Comparison of ENCODE assay signal across 8 cellular contexts in genomic region chr3:96814581-96815567, GRCh38. TPM values are rescaled to one million over a fixed set of nuclear protein-coding genes. Genes with fewer than 3 reads are reported as not detected.
DNase-seq lines count a peak whose midpoint lies in the region; ATAC-seq and TF ChIP-seq lines count a peak whose summit lies in the region.

TSS of gene EPHA6 (plus strand) at chr3:96814594.

- no peaks in the 10 kb centered on the region for H3K27me3 ChIP-seq in aorta (ENCODE audit: control insufficient read depth in 1 of 2, insufficient read depth in 2 of 2, low read length in 1 of 2)
- no peaks in the 10 kb centered on the region for H3K27me3 ChIP-seq in Karpas-422 (ENCODE audit: low read length)

- no peak within 1 kb of the TSS for H3K27ac ChIP-seq in mesodermal cell (ENCODE audit: low read depth, low read length, severe bottlenecking)
- no peak within 1 kb of the TSS for H3K27ac ChIP-seq in aorta (ENCODE audit: low read depth in 1 of 2, low read length in 2 of 2)
- H3K27ac ChIP-seq in Karpas-422 (ENCODE audit: low read length), result no peak within 1 kb of the TSS

- no peak within 1 kb of the TSS for H2AFZ ChIP-seq in Karpas-422 (ENCODE audit: low read length)

- H3K79me2 ChIP-seq in Karpas-422 (ENCODE audit: low read length), result no peaks in the 10 kb centered on the region

- H3K4me2 ChIP-seq in Karpas-422 (ENCODE audit: low read depth, low read length, poor library complexity, severe bottlenecking), result no peak within 1 kb of the TSS

- no peak for ATAC-seq in aorta (ENCODE audit: low FRiP score)
- no peak for ATAC-seq in HG03139 (IDR thresholded peaks at IDR 0.05; ENCODE audit: unreplicated experiment)

- H3K36me3 ChIP-seq in mesodermal cell (ENCODE audit: control insufficient read depth, insufficient read depth, low read length) (no peaks in the 10 kb centered on the region), aorta (ENCODE audit: control insufficient read depth in 1 of 2, insufficient read depth in 2 of 2, low read length in 1 of 2) (no peaks in the 10 kb centered on the region), Karpas-422 (ENCODE audit: insufficient read depth, low read length) (no peaks in the 10 kb centered on the region)

- no peaks in the 10 kb centered on the region for H3K9me2 ChIP-seq in Karpas-422 (replicated peaks; ENCODE audit: insufficient read depth, low read length)

- intact Hi-C loops in aorta (cut with DNase I), result no loop called here

- DNase-seq in AG09309 (ENCODE audit: low read depth) (no peak), HuH-7.5 (ENCODE audit: low spot score) (peak; percentile 12), cerebellum (ENCODE audit: low spot score) (peak; percentile 17), aorta (peak in 1 of 2 donors; percentile 81), NCI-H2107 treated with DMSO at 0.1 percent for 48 hours (lab: John Stamatoyannopoulos, UW; ENCODE audit: unreplicated experiment) (no peak), Karpas-422 (no peak)

- H3K9me3 ChIP-seq in mesodermal cell (ENCODE audit: control insufficient read depth, low read length) (no peaks in the 10 kb centered on the region), aorta (ENCODE audit: control insufficient read depth, low read length) (no peaks in the 10 kb centered on the region), Karpas-422 (ENCODE audit: low read length) (peaks cover 3% of the 10 kb centered on the region)

- no peak within 1 kb of the TSS for H3K9ac ChIP-seq in Karpas-422 (ENCODE audit: low read length)

- no peaks in the 10 kb centered on the region for H3K4me1 ChIP-seq in mesodermal cell (ENCODE audit: control insufficient read depth, insufficient read depth, low read length, poor library complexity, severe bottlenecking)
- no peaks in the 10 kb centered on the region for H3K4me1 ChIP-seq in aorta (ENCODE audit: control insufficient read depth in 1 of 2, insufficient read depth in 2 of 2, low read length in 2 of 2)
- no peaks in the 10 kb centered on the region for H3K4me1 ChIP-seq in Karpas-422 (ENCODE audit: low read length)

- no peaks in the 10 kb centered on the region for H4K20me1 ChIP-seq in Karpas-422 (ENCODE audit: insufficient read depth, low read depth, low read length)

- 14 to 16% methylated on average over 30 to 31 of the region's 56 CpGs for WGBS in mesodermal cell (ENCODE audit: insufficient coverage in 2 of 2), 2 experiments
- WGBS in aorta, 2 donors, result 3 to 4% methylated on average over 56 of the region's 56 CpGs

- no peak for TF ChIP-seq CTCF in AG09309 (IDR thresholded peaks at IDR 0.05; ENCODE audit: control insufficient read depth, insufficient read depth, low read depth, low read length, missing control alignments)

- H3K4me3 ChIP-seq in AG09309 (ENCODE audit: control insufficient read depth, low read depth, low read length) (peak within 1 kb of the TSS; percentile 50), mesodermal cell (ENCODE audit: extremely low read depth, insufficient read depth, low read length, poor library complexity, severe bottlenecking) (peak within 1 kb of the TSS; percentile 54), aorta (ENCODE audit: low read length in 2 of 2) (peak within 1 kb of the TSS; percentile 19 to 47), Karpas-422 (ENCODE audit: low read length) (no peak within 1 kb of the TSS)

RNA-seq across cellular contexts. Expression of gene EPHA6, which starts in this region (rescaled TPM):
- total RNA-seq in cerebellum, result 51.0 TPM
- 0.70 TPM for polyA plus RNA-seq in mesodermal cell (2013, experiment 1 of 2)
- 0.76 TPM for polyA plus RNA-seq in mesodermal cell (2013, experiment 2 of 2)
- 1 to 10 TPM; 1.8 to 2.8 TPM for total RNA-seq in aorta
- under 1 TPM in 1 of 2 donors, not detected in 1; 0.33 TPM for polyA plus RNA-seq in aorta
- not detected in 2 replicates for total RNA-seq in Karpas-422 (2014; rRNA removed; shearing (Covaris generic); ENCODE audit: low replicate concordance)

Comparison
In these comparisons a context has a peak if more than half of its experiments do, and no peak if none do; other contexts are left out.
1. RNA of gene EPHA6 (total RNA-seq): 51.0 TPM in cerebellum (single experiment); 1.8 to 2.8 TPM in aorta and not detected in Karpas-422; every median in the first group is over 10 times any median in the second.
2. DNase-seq: peak in HuH-7.5 (single experiment) and cerebellum (single experiment); none in AG09309 (single experiment), NCI-H2107 treated with DMSO at 0.1 percent for 48 hours (single experiment) and Karpas-422 (single experiment).